In the genomic region with DNA sequence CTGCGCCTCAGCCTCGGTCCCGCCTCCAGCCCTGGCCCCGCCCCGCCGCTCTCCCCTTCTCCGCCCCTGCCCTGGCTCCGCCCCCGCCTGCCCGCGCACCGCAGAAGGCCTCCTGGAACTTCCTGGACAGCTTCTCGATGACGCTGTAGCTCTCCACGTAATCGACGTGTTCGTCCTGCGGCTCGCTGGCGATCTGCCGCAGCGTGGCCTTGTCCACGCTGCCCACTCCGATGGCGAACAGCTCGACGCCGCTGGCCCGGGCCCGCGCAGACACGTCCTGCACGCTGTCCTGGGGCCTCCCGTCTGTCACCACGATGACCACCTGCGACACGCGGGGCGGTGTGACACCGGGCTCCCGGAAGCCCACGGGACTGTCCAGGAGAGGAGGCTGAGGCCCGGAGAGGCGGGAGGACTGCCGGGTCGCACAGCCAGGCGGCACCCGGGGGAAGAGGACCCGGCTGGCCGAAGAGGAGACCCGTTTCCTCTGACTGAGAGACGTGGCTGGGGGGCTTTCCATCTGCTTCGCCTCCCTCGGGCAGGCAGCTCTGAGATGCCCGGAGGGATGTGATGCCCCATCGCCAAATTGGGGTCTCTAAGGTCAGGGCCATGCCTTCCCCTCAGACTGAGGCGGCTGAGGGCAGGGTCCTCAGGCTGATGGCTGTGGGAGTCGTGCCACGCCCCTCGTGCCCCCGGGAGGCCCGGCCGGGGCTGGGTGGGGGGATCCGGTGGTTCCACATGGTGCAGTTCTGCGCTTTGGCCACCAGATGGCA, we compare ENCODE assay signal across 8 cellular contexts. TPM values are rescaled to one million over a fixed set of nuclear protein-coding genes. Genes with fewer than 3 reads are reported as not detected.
DNase-seq lines count a peak whose midpoint lies in the region; ATAC-seq, FAIRE-seq and TF ChIP-seq lines count a peak whose summit lies in the region.

No MANE protein-coding gene starts in this region.

- no peaks in the 10 kb centered on the region for H3K27me3 Mint-ChIP-seq in activated T-helper 17 cell treated with anti-CD3 and anti-CD28 coated beads, Interleukin-2, amount 50 U/mL, for 72 hours
- no peaks in the 10 kb centered on the region for H3K27me3 Mint-ChIP-seq in stimulated activated naive CD8-positive, alpha-beta T cell treated with anti-CD3 and anti-CD28 coated beads, Interleukin-15, amount 100 ng/mL, for 72 hours

- peak overlapping the region; percentile 74 for H3K27ac Mint-ChIP-seq in activated T-helper 17 cell treated with anti-CD3 and anti-CD28 coated beads, Interleukin-2, amount 50 U/mL, for 72 hours
- H3K27ac Mint-ChIP-seq in stimulated activated naive CD8-positive, alpha-beta T cell treated with anti-CD3 and anti-CD28 coated beads, Interleukin-15, amount 100 ng/mL, for 72 hours = peak overlapping the region; percentile 94 to 99

- TF ChIP-seq RAD21 in neural cell (conservative IDR thresholded peaks at IDR 0.05) = no peak

- H3K4me1 Mint-ChIP-seq in activated T-helper 17 cell treated with anti-CD3 and anti-CD28 coated beads, Interleukin-2, amount 50 U/mL, for 72 hours = peaks cover 6% of the 10 kb centered on the region
- peaks cover 56% of the 10 kb centered on the region for H3K4me1 Mint-ChIP-seq in stimulated activated naive CD8-positive, alpha-beta T cell treated with anti-CD3 and anti-CD28 coated beads, Interleukin-15, amount 100 ng/mL, for 72 hours

- no peaks in the 10 kb centered on the region for H3K9me3 Mint-ChIP-seq in activated T-helper 17 cell treated with anti-CD3 and anti-CD28 coated beads, Interleukin-2, amount 50 U/mL, for 72 hours
- H3K9me3 Mint-ChIP-seq in stimulated activated naive CD8-positive, alpha-beta T cell treated with anti-CD3 and anti-CD28 coated beads, Interleukin-15, amount 100 ng/mL, for 72 hours = peaks cover 0 to 10% of the 10 kb centered on the region in 2 donors

- H4K20me1 ChIP-seq in neural cell (ENCODE audit: insufficient read depth) = no peaks in the 10 kb centered on the region

- no peaks in the 10 kb centered on the region for H3K36me3 ChIP-seq in neural cell (ENCODE audit: insufficient read depth, low read length)

- peak; percentile 95 for FAIRE-seq in HTR-8/SVneo (lab: Jason Lieb, UNC)

- TF ChIP-seq CTCF in neural cell (IDR thresholded peaks at IDR 0.05; ENCODE audit: poor library complexity, severe bottlenecking) = peak; percentile 99

- peak overlapping the region; percentile 73 for H2AFZ ChIP-seq in neural cell (ENCODE audit: low read depth, low read length)

- no peaks in the 10 kb centered on the region for H3K27me3 ChIP-seq in neural cell (ENCODE audit: insufficient read depth, low read depth, low read length)

- peak; percentile 14 for TF ChIP-seq EP300 in neural cell (conservative IDR thresholded peaks at IDR 0.05; ENCODE audit: poor library complexity, severe bottlenecking)

- H3K79me2 ChIP-seq in neural cell (replicated peaks; ENCODE audit: insufficient read depth, low read length) = no peaks in the 10 kb centered on the region

- no peaks in the 10 kb centered on the region for H3K9me2 ChIP-seq in neural cell (ENCODE audit: insufficient read depth, low read length)

- peak; percentile 40 for ATAC-seq in GM21360 (IDR thresholded peaks at IDR 0.05; ENCODE audit: unreplicated experiment)
- ATAC-seq in activated T-helper 17 cell treated with anti-CD3 and anti-CD28 coated beads, Interleukin-2, amount 50 U/mL, for 72 hours (replicated peaks) = peak; percentile 75
- ATAC-seq in stimulated activated naive CD8-positive, alpha-beta T cell treated with anti-CD3 and anti-CD28 coated beads, Interleukin-15, amount 100 ng/mL, for 72 hours = peak; percentile 77

- in situ Hi-C loops in Caki2 (cut with HindIII; ENCODE audit: low pct_unique_long_range_greater_than_20kb, low sequenced_read_pairs) = no loop called here

- H3K36me3 Mint-ChIP-seq in activated T-helper 17 cell treated with anti-CD3 and anti-CD28 coated beads, Interleukin-2, amount 50 U/mL, for 72 hours (ENCODE audit: low read depth) = peaks cover 1% of the 10 kb centered on the region

- H3K27ac ChIP-seq in neural cell (ENCODE audit: low read length) = peak overlapping the region; percentile 65

- H3K9me3 ChIP-seq in neural cell (ENCODE audit: low read length) = no peaks in the 10 kb centered on the region

- peak overlapping the region; percentile 86 for H3K4me3 Mint-ChIP-seq in activated T-helper 17 cell treated with anti-CD3 and anti-CD28 coated beads, Interleukin-2, amount 50 U/mL, for 72 hours
- peak overlapping the region; percentile 91 to 95 for H3K4me3 Mint-ChIP-seq in stimulated activated naive CD8-positive, alpha-beta T cell treated with anti-CD3 and anti-CD28 coated beads, Interleukin-15, amount 100 ng/mL, for 72 hours

- peak overlapping the region; percentile 26 for H3K4me2 ChIP-seq in neural cell (ENCODE audit: low read length)

- H3F3A ChIP-seq in neural cell (ENCODE audit: insufficient read depth, low read length, poor library complexity, severe bottlenecking) = no peaks in the 10 kb centered on the region

- DNase-seq in Caki2 (ENCODE audit: low read depth) (peak; percentile 85), HTR-8/SVneo (ENCODE audit: insufficient read length, low spot score) (peak; percentile 88), RKO (ENCODE audit: low spot score) (peak; percentile 97), fibroblast of peridontal ligament (ENCODE audit: extremely low read depth) (peak; percentile 97)
- DNase-seq in stimulated activated naive CD8-positive, alpha-beta T cell treated with anti-CD3 and anti-CD28 coated beads, Interleukin-15, amount 100 ng/mL, for 72 hours = peak; percentile 91 to 97

- peak overlapping the region; percentile 72 for H3K9ac ChIP-seq in neural cell (ENCODE audit: low read length)

- peak overlapping the region; percentile 79 for H3K4me3 ChIP-seq in neural cell (ENCODE audit: low read length)

TF ChIP-seq in neural cell, 6 proteins besides CTCF, POLR2A, EP300 and RAD21:
- TF ChIP-seq REST (IDR thresholded peaks at IDR 0.05; ENCODE audit: borderline replicate concordance) (peak; percentile 14), MXI1 (conservative IDR thresholded peaks at IDR 0.05; ENCODE audit: poor library complexity, severe bottlenecking) (peak; percentile 67), POLR2AphosphoS5 (IDR thresholded peaks at IDR 0.05) (peak; percentile 70), EZH2 (IDR thresholded peaks at IDR 0.05; ENCODE audit: borderline replicate concordance, insufficient read depth, low read length, poor library complexity, severe bottlenecking) (no peak), TAF1 (IDR thresholded peaks at IDR 0.05; ENCODE audit: low read depth) (no peak)

RNA-seq across cellular contexts. Expression of gene MATN1, which starts 4.6 kb away (rescaled TPM):
- not detected in 2 replicates for total RNA-seq in Caki2 (2014; rRNA removed; shearing (Covaris generic); ENCODE audit: low replicate concordance)
- under 1 TPM; 0.26 to 0.52 TPM for total RNA-seq in activated T-helper 17 cell treated with anti-CD3 and anti-CD28 coated beads, Interleukin-2, amount 50 U/mL, for 72 hours
- polyA plus RNA-seq in neural cell = 0.22 and 0.42 TPM in 2 replicates
- 0.46 and 0.49 TPM in 2 replicates for polyA minus RNA-seq in neural cell

RNA-seq across cellular contexts. Expression of gene LAPTM5, which starts 38.8 kb away (rescaled TPM):
- 0.14 and 0.17 TPM in 2 replicates for total RNA-seq in Caki2 (2014; rRNA removed; shearing (Covaris generic); ENCODE audit: low replicate concordance)
- total RNA-seq in activated T-helper 17 cell treated with anti-CD3 and anti-CD28 coated beads, Interleukin-2, amount 50 U/mL, for 72 hours = 100 to 1,000 TPM; 316 to 333 TPM
- 0.12 TPM in 1 of 2 replicates, not detected in the other for polyA plus RNA-seq in neural cell
- not detected in 2 replicates for polyA minus RNA-seq in neural cell

Comparison
In these comparisons a context has a peak if more than half of its experiments do, and no peak if none do; other contexts are left out.
1. Peak in every context shown above with its lines: DNase-seq, ATAC-seq, H3K4me3 ChIP-seq and H3K27ac ChIP-seq.
2. RNA of gene LAPTM5, which starts 38.8 kb away (total RNA-seq): 316 to 333 TPM in activated T-helper 17 cell treated with anti-CD3 and anti-CD28 coated beads, Interleukin-2, amount 50 U/mL, for 72 hours; 0.14 to 0.17 TPM in Caki2; every median in the first group is over 100 times any median in the second.